Comparison of ENCODE assay signal across 3 cellular contexts in genomic region chr7:77152232-77152631, GRCh38. TPM values are rescaled to one million over a fixed set of nuclear protein-coding genes. Genes with fewer than 3 reads are reported as not detected.
"Had no signal": no experiment of that assay in that cellular context is flagged by ENCODE, and none has a peak within 500 bp of the region (broad histone marks: within the 10 kb centered on the region; RNA-seq: fewer than 3 reads in every experiment).

No MANE protein-coding gene starts in this region.

RNA-seq across cellular contexts. Expression of gene FGL2, which starts 47.4 kb away (rescaled TPM):
- total RNA-seq: activated naive CD4-positive, alpha-beta T cell treated with anti-CD3 and anti-CD28 coated beads for 36 hours had no signal
- polyA plus RNA-seq: keratinocyte, smooth muscle cell had no signal
